2 cellular contexts compared by ENCODE assay signal in genomic region chr5:37506722-37507121, GRCh38.
A peak's percentile ranks its signal among the peaks of the same experiment; 100 is the strongest.
TF ChIP-seq lines count a peak whose summit lies in the region.

No MANE protein-coding gene starts in this region.

TF ChIP-seq in GM23338, 12 proteins besides CTCF, POLR2A, EP300 and RAD21 (continued from another document):
- no peak for TF ChIP-seq REST (IDR thresholded peaks at IDR 0.05; ENCODE audit: unreplicated experiment)
- TF ChIP-seq, protein P1, sequence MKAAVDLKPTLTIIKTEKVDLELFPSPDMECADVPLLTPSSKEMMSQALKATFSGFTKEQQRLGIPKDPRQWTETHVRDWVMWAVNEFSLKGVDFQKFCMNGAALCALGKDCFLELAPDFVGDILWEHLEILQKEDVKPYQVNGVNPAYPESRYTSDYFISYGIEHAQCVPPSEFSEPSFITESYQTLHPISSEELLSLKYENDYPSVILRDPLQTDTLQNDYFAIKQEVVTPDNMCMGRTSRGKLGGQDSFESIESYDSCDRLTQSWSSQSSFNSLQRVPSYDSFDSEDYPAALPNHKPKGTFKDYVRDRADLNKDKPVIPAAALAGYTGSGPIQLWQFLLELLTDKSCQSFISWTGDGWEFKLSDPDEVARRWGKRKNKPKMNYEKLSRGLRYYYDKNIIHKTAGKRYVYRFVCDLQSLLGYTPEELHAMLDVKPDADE (IDR thresholded peaks at IDR 0.05), result no peak
- no peak for TF ChIP-seq CREB1 (CRISPR knock-in tag; IDR thresholded peaks at IDR 0.05; ENCODE audit: low read depth)
- TF ChIP-seq JUNB (IDR thresholded peaks at IDR 0.05; ENCODE audit: unreplicated experiment), result no peak
- TF ChIP-seq POLR2AphosphoS5 (IDR thresholded peaks at IDR 0.05; ENCODE audit: low read depth), result no peak
- TF ChIP-seq, protein P2, sequence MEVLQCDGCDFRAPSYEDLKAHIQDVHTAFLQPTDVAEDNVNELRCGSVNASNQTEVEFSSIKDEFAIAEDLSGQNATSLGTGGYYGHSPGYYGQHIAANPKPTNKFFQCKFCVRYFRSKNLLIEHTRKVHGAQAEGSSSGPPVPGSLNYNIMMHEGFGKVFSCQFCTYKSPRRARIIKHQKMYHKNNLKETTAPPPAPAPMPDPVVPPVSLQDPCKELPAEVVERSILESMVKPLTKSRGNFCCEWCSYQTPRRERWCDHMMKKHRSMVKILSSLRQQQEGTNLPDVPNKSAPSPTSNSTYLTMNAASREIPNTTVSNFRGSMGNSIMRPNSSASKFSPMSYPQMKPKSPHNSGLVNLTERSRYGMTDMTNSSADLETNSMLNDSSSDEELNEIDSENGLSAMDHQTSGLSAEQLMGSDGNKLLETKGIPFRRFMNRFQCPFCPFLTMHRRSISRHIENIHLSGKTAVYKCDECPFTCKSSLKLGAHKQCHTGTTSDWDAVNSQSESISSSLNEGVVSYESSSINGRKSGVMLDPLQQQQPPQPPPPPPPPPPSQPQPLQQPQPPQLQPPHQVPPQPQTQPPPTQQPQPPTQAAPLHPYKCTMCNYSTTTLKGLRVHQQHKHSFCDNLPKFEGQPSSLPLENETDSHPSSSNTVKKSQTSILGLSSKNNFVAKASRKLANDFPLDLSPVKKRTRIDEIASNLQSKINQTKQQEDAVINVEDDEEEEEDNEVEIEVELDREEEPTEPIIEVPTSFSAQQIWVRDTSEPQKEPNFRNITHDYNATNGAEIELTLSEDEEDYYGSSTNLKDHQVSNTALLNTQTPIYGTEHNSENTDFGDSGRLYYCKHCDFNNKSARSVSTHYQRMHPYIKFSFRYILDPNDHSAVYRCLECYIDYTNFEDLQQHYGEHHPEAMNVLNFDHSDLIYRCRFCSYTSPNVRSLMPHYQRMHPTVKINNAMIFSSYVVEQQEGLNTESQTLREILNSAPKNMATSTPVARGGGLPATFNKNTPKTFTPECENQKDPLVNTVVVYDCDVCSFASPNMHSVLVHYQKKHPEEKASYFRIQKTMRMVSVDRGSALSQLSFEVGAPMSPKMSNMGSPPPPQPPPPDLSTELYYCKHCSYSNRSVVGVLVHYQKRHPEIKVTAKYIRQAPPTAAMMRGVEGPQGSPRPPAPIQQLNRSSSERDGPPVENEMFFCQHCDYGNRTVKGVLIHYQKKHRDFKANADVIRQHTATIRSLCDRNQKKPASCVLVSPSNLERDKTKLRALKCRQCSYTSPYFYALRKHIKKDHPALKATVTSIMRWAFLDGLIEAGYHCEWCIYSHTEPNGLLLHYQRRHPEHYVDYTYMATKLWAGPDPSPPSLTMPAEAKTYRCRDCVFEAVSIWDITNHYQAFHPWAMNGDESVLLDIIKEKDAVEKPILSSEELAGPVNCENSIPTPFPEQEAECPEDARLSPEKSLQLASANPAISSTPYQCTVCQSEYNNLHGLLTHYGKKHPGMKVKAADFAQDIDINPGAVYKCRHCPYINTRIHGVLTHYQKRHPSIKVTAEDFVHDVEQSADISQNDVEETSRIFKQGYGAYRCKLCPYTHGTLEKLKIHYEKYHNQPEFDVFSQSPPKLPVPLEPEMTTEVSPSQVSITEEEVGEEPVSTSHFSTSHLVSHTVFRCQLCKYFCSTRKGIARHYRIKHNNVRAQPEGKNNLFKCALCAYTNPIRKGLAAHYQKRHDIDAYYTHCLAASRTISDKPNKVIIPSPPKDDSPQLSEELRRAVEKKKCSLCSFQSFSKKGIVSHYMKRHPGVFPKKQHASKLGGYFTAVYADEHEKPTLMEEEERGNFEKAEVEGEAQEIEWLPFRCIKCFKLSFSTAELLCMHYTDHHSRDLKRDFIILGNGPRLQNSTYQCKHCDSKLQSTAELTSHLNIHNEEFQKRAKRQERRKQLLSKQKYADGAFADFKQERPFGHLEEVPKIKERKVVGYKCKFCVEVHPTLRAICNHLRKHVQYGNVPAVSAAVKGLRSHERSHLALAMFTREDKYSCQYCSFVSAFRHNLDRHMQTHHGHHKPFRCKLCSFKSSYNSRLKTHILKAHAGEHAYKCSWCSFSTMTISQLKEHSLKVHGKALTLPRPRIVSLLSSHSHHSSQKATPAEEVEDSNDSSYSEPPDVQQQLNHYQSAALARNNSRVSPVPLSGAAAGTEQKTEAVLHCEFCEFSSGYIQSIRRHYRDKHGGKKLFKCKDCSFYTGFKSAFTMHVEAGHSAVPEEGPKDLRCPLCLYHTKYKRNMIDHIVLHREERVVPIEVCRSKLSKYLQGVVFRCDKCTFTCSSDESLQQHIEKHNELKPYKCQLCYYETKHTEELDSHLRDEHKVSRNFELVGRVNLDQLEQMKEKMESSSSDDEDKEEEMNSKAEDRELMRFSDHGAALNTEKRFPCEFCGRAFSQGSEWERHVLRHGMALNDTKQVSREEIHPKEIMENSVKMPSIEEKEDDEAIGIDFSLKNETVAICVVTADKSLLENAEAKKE (CRISPR knock-in tag; IDR thresholded peaks at IDR 0.05), result no peak
- TF ChIP-seq ZNF114 (CRISPR knock-in tag; IDR thresholded peaks at IDR 0.05), result no peak
- no peak for TF ChIP-seq EZH2 (IDR thresholded peaks at IDR 0.05; ENCODE audit: low read depth, unreplicated experiment)
- TF ChIP-seq ZNF331 (CRISPR knock-in tag; IDR thresholded peaks at IDR 0.05; ENCODE audit: low read depth), result no peak
- TF ChIP-seq EZH2phosphoT487 (IDR thresholded peaks at IDR 0.05; ENCODE audit: unreplicated experiment), result no peak
- no peak for TF ChIP-seq STAT1 (IDR thresholded peaks at IDR 0.05; ENCODE audit: unreplicated experiment)
TF ChIP-seq in GM23338: peak in this region for 0.

TF ChIP-seq in HEK293, 187 proteins besides CTCF, POLR2A, EP300 and RAD21 (continued from another document):
- TF ChIP-seq ZNF416 (tag by site-specific recombination; IDR thresholded peaks at IDR 0.05), result no peak
- TF ChIP-seq, protein P3, sequence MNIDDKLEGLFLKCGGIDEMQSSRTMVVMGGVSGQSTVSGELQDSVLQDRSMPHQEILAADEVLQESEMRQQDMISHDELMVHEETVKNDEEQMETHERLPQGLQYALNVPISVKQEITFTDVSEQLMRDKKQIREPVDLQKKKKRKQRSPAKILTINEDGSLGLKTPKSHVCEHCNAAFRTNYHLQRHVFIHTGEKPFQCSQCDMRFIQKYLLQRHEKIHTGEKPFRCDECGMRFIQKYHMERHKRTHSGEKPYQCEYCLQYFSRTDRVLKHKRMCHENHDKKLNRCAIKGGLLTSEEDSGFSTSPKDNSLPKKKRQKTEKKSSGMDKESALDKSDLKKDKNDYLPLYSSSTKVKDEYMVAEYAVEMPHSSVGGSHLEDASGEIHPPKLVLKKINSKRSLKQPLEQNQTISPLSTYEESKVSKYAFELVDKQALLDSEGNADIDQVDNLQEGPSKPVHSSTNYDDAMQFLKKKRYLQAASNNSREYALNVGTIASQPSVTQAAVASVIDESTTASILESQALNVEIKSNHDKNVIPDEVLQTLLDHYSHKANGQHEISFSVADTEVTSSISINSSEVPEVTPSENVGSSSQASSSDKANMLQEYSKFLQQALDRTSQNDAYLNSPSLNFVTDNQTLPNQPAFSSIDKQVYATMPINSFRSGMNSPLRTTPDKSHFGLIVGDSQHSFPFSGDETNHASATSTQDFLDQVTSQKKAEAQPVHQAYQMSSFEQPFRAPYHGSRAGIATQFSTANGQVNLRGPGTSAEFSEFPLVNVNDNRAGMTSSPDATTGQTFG (tag by site-specific recombination; IDR thresholded peaks at IDR 0.05; ENCODE audit: borderline replicate concordance), result no peak
- TF ChIP-seq ZBTB20 (tag by site-specific recombination; IDR thresholded peaks at IDR 0.05), result no peak
- TF ChIP-seq ZNF629 (tag by site-specific recombination; IDR thresholded peaks at IDR 0.05), result no peak
- TF ChIP-seq ZFHX2 (tag by site-specific recombination; conservative IDR thresholded peaks at IDR 0.05), result peak; percentile 65
- no peak for TF ChIP-seq ZNF324 (tag by site-specific recombination; IDR thresholded peaks at IDR 0.05)
- TF ChIP-seq ZNF621 (tag by site-specific recombination; IDR thresholded peaks at IDR 0.05), result no peak
- no peak for TF ChIP-seq ZNF830 (tag by site-specific recombination; IDR thresholded peaks at IDR 0.05; ENCODE audit: low read depth)
- TF ChIP-seq ZNF404 (tag by site-specific recombination; IDR thresholded peaks at IDR 0.05), result no peak
- TF ChIP-seq, protein P4, sequence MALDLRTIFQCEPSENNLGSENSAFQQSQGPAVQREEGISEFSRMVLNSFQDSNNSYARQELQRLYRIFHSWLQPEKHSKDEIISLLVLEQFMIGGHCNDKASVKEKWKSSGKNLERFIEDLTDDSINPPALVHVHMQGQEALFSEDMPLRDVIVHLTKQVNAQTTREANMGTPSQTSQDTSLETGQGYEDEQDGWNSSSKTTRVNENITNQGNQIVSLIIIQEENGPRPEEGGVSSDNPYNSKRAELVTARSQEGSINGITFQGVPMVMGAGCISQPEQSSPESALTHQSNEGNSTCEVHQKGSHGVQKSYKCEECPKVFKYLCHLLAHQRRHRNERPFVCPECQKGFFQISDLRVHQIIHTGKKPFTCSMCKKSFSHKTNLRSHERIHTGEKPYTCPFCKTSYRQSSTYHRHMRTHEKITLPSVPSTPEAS (tag by site-specific recombination; IDR thresholded peaks at IDR 0.05), result no peak
- no peak for TF ChIP-seq ZNF223 (tag by site-specific recombination; IDR thresholded peaks at IDR 0.05)
- TF ChIP-seq ZNF488 (tag by site-specific recombination; IDR thresholded peaks at IDR 0.05), result no peak
